ENCODE assay signal across 22 cellular contexts in genomic region chr3:138296639-138297038, GRCh38. TPM values are rescaled to one million over a fixed set of nuclear protein-coding genes. Genes with fewer than 3 reads are reported as not detected.
DNase-seq lines count a peak whose midpoint lies in the region; ATAC-seq lines count a peak whose summit lies in the region.
"Had no signal": no experiment of that assay in that cellular context is flagged by ENCODE, and none has a peak within 500 bp of the region (broad histone marks: within the 10 kb centered on the region; RNA-seq: fewer than 3 reads in every experiment).

No MANE protein-coding gene starts in this region.

- H3K27ac Mint-ChIP-seq in activated naive CD8-positive, alpha-beta T cell treated with anti-CD3 and anti-CD28 coated beads for 36 hours = peak overlapping the region; percentile 93
- peak overlapping the region; percentile 42 to 93 for H3K27ac Mint-ChIP-seq in stimulated activated naive CD8-positive, alpha-beta T cell treated with anti-CD3 and anti-CD28 coated beads, Interleukin-15, amount 100 ng/mL, for 72 hours
- H3K27ac Mint-ChIP-seq: GM23338, memory B cell, progenitor cell of endocrine pancreas, WTC11 had no signal

- H3K27me3 Mint-ChIP-seq in activated naive CD8-positive, alpha-beta T cell treated with anti-CD3 and anti-CD28 coated beads for 36 hours = no peaks in the 10 kb centered on the region
- H3K27me3 Mint-ChIP-seq in stimulated activated naive CD8-positive, alpha-beta T cell treated with anti-CD3 and anti-CD28 coated beads, Interleukin-15, amount 100 ng/mL, for 72 hours = no peaks in the 10 kb centered on the region
- H3K27me3 Mint-ChIP-seq: memory B cell, progenitor cell of endocrine pancreas had no signal

- ATAC-seq in HG02610 (IDR thresholded peaks at IDR 0.05; ENCODE audit: unreplicated experiment) (peak; percentile 89), GM18867 (IDR thresholded peaks at IDR 0.05; ENCODE audit: unreplicated experiment) (no peak)
- peak; percentile 96 for ATAC-seq in stimulated activated naive CD8-positive, alpha-beta T cell treated with anti-CD3 and anti-CD28 coated beads, Interleukin-15, amount 100 ng/mL, for 72 hours
- ATAC-seq: GM23338, WTC11 had no signal

- DNase-seq in stimulated activated CD4-positive, alpha-beta T cell treated with anti-CD3 and anti-CD28 coated beads, Interleukin-12 subunit alpha, Interleukin-12 subunit beta, amount 100 ng/mL, for 48 hours (ENCODE audit: low read depth in 2 of 3, low spot score in 1 of 3) = peak; percentile 12 to 34 (median 28)
- no peak for DNase-seq in stimulated activated CD4-positive, alpha-beta T cell treated with anti-CD3 and anti-CD28 coated beads, Interleukin-4, amount 100 ng/mL, for 1 hour
- peak; percentile 35 for DNase-seq in activated naive CD8-positive, alpha-beta T cell treated with anti-CD3 and anti-CD28 coated beads for 36 hours
- peak; percentile 5 to 66 for DNase-seq in stimulated activated naive CD8-positive, alpha-beta T cell treated with anti-CD3 and anti-CD28 coated beads, Interleukin-15, amount 100 ng/mL, for 72 hours
- DNase-seq in activated CD4-positive, CD25-positive, alpha-beta regulatory T cell treated with anti-CD3 and anti-CD28 coated beads, Interleukin-2, amount 50 U/mL, for 72 hours = no peak
- DNase-seq: Calu3, hippocampal formation, KG1, kidney, NCI-H2081, Right ventricle myocardium superior, small intestine had no signal

- H3K36me3 Mint-ChIP-seq in activated naive CD8-positive, alpha-beta T cell treated with anti-CD3 and anti-CD28 coated beads for 36 hours = peaks cover 30% of the 10 kb centered on the region

- H3K4me3 Mint-ChIP-seq in activated naive CD8-positive, alpha-beta T cell treated with anti-CD3 and anti-CD28 coated beads for 36 hours = no peak overlapping the region
- peak overlapping the region; percentile 44 to 53 for H3K4me3 Mint-ChIP-seq in stimulated activated naive CD8-positive, alpha-beta T cell treated with anti-CD3 and anti-CD28 coated beads, Interleukin-15, amount 100 ng/mL, for 72 hours
- H3K4me3 Mint-ChIP-seq: GM23338, memory B cell, nephron, WTC11 had no signal

- H3K4me1 Mint-ChIP-seq in activated naive CD8-positive, alpha-beta T cell treated with anti-CD3 and anti-CD28 coated beads for 36 hours = peaks cover 22% of the 10 kb centered on the region
- H3K4me1 Mint-ChIP-seq in stimulated activated naive CD8-positive, alpha-beta T cell treated with anti-CD3 and anti-CD28 coated beads, Interleukin-15, amount 100 ng/mL, for 72 hours = peaks cover 20% of the 10 kb centered on the region
- H3K4me1 Mint-ChIP-seq: GM23338, memory B cell, nephron, WTC11 had no signal

- no peaks in the 10 kb centered on the region for H3K9me3 Mint-ChIP-seq in activated naive CD8-positive, alpha-beta T cell treated with anti-CD3 and anti-CD28 coated beads for 36 hours
- no peaks in the 10 kb centered on the region for H3K9me3 Mint-ChIP-seq in stimulated activated naive CD8-positive, alpha-beta T cell treated with anti-CD3 and anti-CD28 coated beads, Interleukin-15, amount 100 ng/mL, for 72 hours
- H3K9me3 Mint-ChIP-seq: activated T-helper 2 cell treated with anti-CD3 and anti-CD28 coated beads, Interferon-gamma antibody, Interleukin-2, Interleukin-4, amounts not matched to agents 10 μg/mL and 5 μg/mL and 100 μg/mL, durations not matched to agents 14 hours and 24 hours and 36 hours; GM23338; memory B cell; nephron; WTC11 had no signal

RNA-seq across cellular contexts. Expression of gene NME9, which starts 33.0 kb away (rescaled TPM):
- not detected for total RNA-seq in activated naive CD8-positive, alpha-beta T cell treated with anti-CD3 and anti-CD28 coated beads for 36 hours
- total RNA-seq: ascending aorta, Calu3, NCI-H460, Right ventricle myocardium superior, WTC11 had no signal

RNA-seq across cellular contexts. Expression of gene MRAS, which starts 51.7 kb away (rescaled TPM):
- total RNA-seq in activated naive CD8-positive, alpha-beta T cell treated with anti-CD3 and anti-CD28 coated beads for 36 hours = under 1 TPM; 0.16 to 0.54 TPM
- total RNA-seq: activated T-helper 2 cell treated with anti-CD3 and anti-CD28 coated beads, Interferon-gamma antibody, Interleukin-2, Interleukin-4, amounts not matched to agents 10 μg/mL and 5 μg/mL and 100 μg/mL, durations not matched to agents 14 hours and 24 hours and 36 hours had no signal

Comparison
In these comparisons a context has a peak if more than half of its experiments do, and no peak if none do; other contexts are left out.
1. DNase-seq: peak in stimulated activated CD4-positive, alpha-beta T cell treated with anti-CD3 and anti-CD28 coated beads, Interleukin-12 subunit alpha, Interleukin-12 subunit beta, amount 100 ng/mL, for 48 hours (3 of 3), activated naive CD8-positive, alpha-beta T cell treated with anti-CD3 and anti-CD28 coated beads for 36 hours (single experiment) and stimulated activated naive CD8-positive, alpha-beta T cell treated with anti-CD3 and anti-CD28 coated beads, Interleukin-15, amount 100 ng/mL, for 72 hours (2 of 2); none in stimulated activated CD4-positive, alpha-beta T cell treated with anti-CD3 and anti-CD28 coated beads, Interleukin-4, amount 100 ng/mL, for 1 hour (single experiment) and activated CD4-positive, CD25-positive, alpha-beta regulatory T cell treated with anti-CD3 and anti-CD28 coated beads, Interleukin-2, amount 50 U/mL, for 72 hours (single experiment).